ENCODE assay signal across 8 cellular contexts in genomic region chr20:17505664-17506517, GRCh38. TPM values are rescaled to one million over a fixed set of nuclear protein-coding genes. Genes with fewer than 3 reads are reported as not detected.
DNase-seq lines count a peak whose midpoint lies in the region; FAIRE-seq and TF ChIP-seq lines count a peak whose summit lies in the region.

No MANE protein-coding gene starts in this region.

- in situ Hi-C loops in G401 (cut with HindIII; ENCODE audit: low sequenced_read_pairs), result no loop called here

- H3K4me3 Mint-ChIP-seq in activated naive CD4-positive, alpha-beta T cell treated with anti-CD3 and anti-CD28 coated beads, Interleukin-2, amount 10 ng/mL, durations not matched to agents 7 days and 5 days, result peak overlapping the region; percentile 84
- H3K4me3 Mint-ChIP-seq in immature natural killer cell (peak overlapping the region; percentile 87 to 97 (median 90)), endothelial cell (ENCODE audit: unreplicated experiment) (no peak overlapping the region)

- H3K9me2 ChIP-seq in MM.1S (replicated peaks; ENCODE audit: insufficient read depth, low read length), result no peaks in the 10 kb centered on the region

- no peaks in the 10 kb centered on the region for H3K79me2 ChIP-seq in MM.1S (ENCODE audit: low read length)

- peak overlapping the region; percentile 72 for H3K4me3 ChIP-seq in MM.1S (ENCODE audit: low read length)

- peaks cover 47% of the 10 kb centered on the region for H3K27me3 Mint-ChIP-seq in activated naive CD4-positive, alpha-beta T cell treated with anti-CD3 and anti-CD28 coated beads, Interleukin-2, amount 10 ng/mL, durations not matched to agents 7 days and 5 days
- H3K27me3 Mint-ChIP-seq in immature natural killer cell (ENCODE audit: low read depth in 3 of 3) (peaks cover 6 to 18% (median 14%) of the 10 kb centered on the region in 3 donors), endothelial cell (ENCODE audit: unreplicated experiment) (peaks cover 1% of the 10 kb centered on the region)

- peaks cover 2% of the 10 kb centered on the region for H3K9me3 Mint-ChIP-seq in activated naive CD4-positive, alpha-beta T cell treated with anti-CD3 and anti-CD28 coated beads, Interleukin-2, amount 10 ng/mL, durations not matched to agents 7 days and 5 days
- H3K9me3 Mint-ChIP-seq in immature natural killer cell (no peaks in the 10 kb centered on the region), endothelial cell (ENCODE audit: unreplicated experiment) (no peaks in the 10 kb centered on the region)

- TF ChIP-seq CTCF in MM.1S (IDR thresholded peaks at IDR 0.05; ENCODE audit: low read length), result no peak
- TF ChIP-seq CTCF in endothelial cell (IDR thresholded peaks at IDR 0.05; ENCODE audit: unreplicated experiment), result no peak

- H3K27ac ChIP-seq in MM.1S (ENCODE audit: low read length), result no peak overlapping the region

- peak overlapping the region; percentile 93 for H3K4me2 ChIP-seq in MM.1S (ENCODE audit: low read depth, low read length)

- no peak overlapping the region; the same call in 1 of the 2 replicates for H3K9ac ChIP-seq in MM.1S (ENCODE audit: low read length)

- peaks cover 67% of the 10 kb centered on the region for H3K4me1 Mint-ChIP-seq in activated naive CD4-positive, alpha-beta T cell treated with anti-CD3 and anti-CD28 coated beads, Interleukin-2, amount 10 ng/mL, durations not matched to agents 7 days and 5 days
- H3K4me1 Mint-ChIP-seq in immature natural killer cell, result peaks cover 57 to 66% of the 10 kb centered on the region in 2 donors
- H3K4me1 Mint-ChIP-seq in endothelial cell (ENCODE audit: unreplicated experiment), result peaks cover 9% of the 10 kb centered on the region

- H3K27ac Mint-ChIP-seq in activated naive CD4-positive, alpha-beta T cell treated with anti-CD3 and anti-CD28 coated beads, Interleukin-2, amount 10 ng/mL, durations not matched to agents 7 days and 5 days, result peak overlapping the region; percentile 93
- H3K27ac Mint-ChIP-seq in immature natural killer cell (peak overlapping the region; percentile 95 to 97 (median 96)), endothelial cell (ENCODE audit: unreplicated experiment) (no peak overlapping the region)

- peak overlapping the region; percentile 92 for H2AFZ ChIP-seq in MM.1S (ENCODE audit: low read length)

- peaks cover 14% of the 10 kb centered on the region; the same call in 1 of the 2 replicates for H3K4me1 ChIP-seq in MM.1S (ENCODE audit: low read length)

- DNase-seq in GM03348 (ENCODE audit: low spot score), result peak; percentile 39
- no peak for DNase-seq in MM.1S
- DNase-seq in activated naive CD4-positive, alpha-beta T cell treated with anti-CD3 and anti-CD28 coated beads, Interleukin-2, amount 10 ng/mL, durations not matched to agents 7 days and 5 days, result peak; percentile 45
- peak; percentile 62 to 68 (median 64) for DNase-seq in immature natural killer cell
- peak; percentile 19 for DNase-seq in stimulated activated CD8-positive, alpha-beta memory T cell treated with anti-CD3 and anti-CD28 coated beads, Interleukin-15, amount 100 ng/mL, for 24 hours (ENCODE audit: low read depth)
- DNase-seq in frontal cortex (ENCODE audit: low spot score in 2 of 2), result no peak
- DNase-seq in G401 (ENCODE audit: low spot score), result no peak
- no peak for DNase-seq in endothelial cell (ENCODE audit: low spot score)

- CTCF ChIA-PET in activated naive CD4-positive, alpha-beta T cell treated with anti-CD3 and anti-CD28 coated beads, Interleukin-2, amount 10 ng/mL, durations not matched to agents 7 days and 5 days (lab: Charles Lee), result interaction anchor here (0.9 to 3.3 kb wide), 19 partner anchors 8 to 514 kb away, joined by 3 to 18 read pairs (median 8); partner anchors contain the start of genes BFSP1, DSTN and RRBP1

- H3F3A ChIP-seq in MM.1S (ENCODE audit: insufficient read depth, low read length), result no peaks in the 10 kb centered on the region

- peaks cover 2% of the 10 kb centered on the region for H3K36me3 Mint-ChIP-seq in activated naive CD4-positive, alpha-beta T cell treated with anti-CD3 and anti-CD28 coated beads, Interleukin-2, amount 10 ng/mL, durations not matched to agents 7 days and 5 days
- peaks cover 0 to 3% (median 0%) of the 10 kb centered on the region in 3 donors for H3K36me3 Mint-ChIP-seq in immature natural killer cell
- H3K36me3 Mint-ChIP-seq in endothelial cell (ENCODE audit: low read depth, unreplicated experiment), result peaks cover 5% of the 10 kb centered on the region

- H3K9me3 ChIP-seq in MM.1S (replicated peaks; ENCODE audit: insufficient read depth, low read length), result no peaks in the 10 kb centered on the region

- no peaks in the 10 kb centered on the region for H3K27me3 ChIP-seq in MM.1S (replicated peaks; ENCODE audit: insufficient read depth, low read length)

- H3K36me3 ChIP-seq in MM.1S (replicated peaks; ENCODE audit: insufficient read depth, low read length), result no peaks in the 10 kb centered on the region

- H4K20me1 ChIP-seq in MM.1S (ENCODE audit: insufficient read depth, low read length), result no peaks in the 10 kb centered on the region

- FAIRE-seq in frontal cortex (lab: Jason Lieb, UNC), result no peak

RNA-seq across cellular contexts. Expression of gene BFSP1, which starts 25.3 kb away (rescaled TPM):
- 1 to 10 TPM; 4.8 to 6.6 (median 5.8) TPM for polyA plus RNA-seq in immature natural killer cell
- total RNA-seq in frontal cortex, result 0.41 TPM
- total RNA-seq in G401 (2014; rRNA removed; shearing (Covaris generic)), result 0.98 and 2.3 TPM in 2 replicates
- total RNA-seq in endothelial cell (ENCODE audit: unreplicated experiment), result 3.5 TPM

Comparison
In these comparisons a context has a peak if more than half of its experiments do, and no peak if none do; other contexts are left out.
1. DNase-seq: peak in GM03348 (single experiment), activated naive CD4-positive, alpha-beta T cell treated with anti-CD3 and anti-CD28 coated beads, Interleukin-2, amount 10 ng/mL, durations not matched to agents 7 days and 5 days (single experiment), immature natural killer cell (3 of 3) and stimulated activated CD8-positive, alpha-beta memory T cell treated with anti-CD3 and anti-CD28 coated beads, Interleukin-15, amount 100 ng/mL, for 24 hours (single experiment); none in MM.1S (single experiment), frontal cortex (0 of 2), G401 (single experiment) and endothelial cell (single experiment).